In the genomic region with DNA sequence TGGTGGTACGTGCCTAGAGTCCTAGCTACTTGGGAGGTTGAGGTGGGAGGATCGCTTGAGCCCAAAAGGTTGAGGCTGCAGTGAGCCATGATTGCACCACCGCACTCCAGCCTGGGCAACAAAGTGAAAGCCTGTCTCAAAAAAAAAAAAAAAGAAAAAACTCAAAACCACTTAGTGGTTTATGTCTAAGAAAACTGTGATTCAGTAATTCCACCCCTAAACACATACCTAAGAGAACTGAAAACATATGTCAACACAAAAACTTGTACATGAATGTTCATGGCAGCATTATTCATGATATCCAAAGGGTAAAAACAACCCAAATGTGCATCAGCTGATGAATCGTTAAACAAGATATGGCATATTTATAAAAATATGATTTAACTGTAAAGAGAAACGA, we compare ENCODE assay signal across 19 cellular contexts. TPM values are rescaled to one million over a fixed set of nuclear protein-coding genes. Genes with fewer than 3 reads are reported as not detected.
DNase-seq lines count a peak whose midpoint lies in the region; ATAC-seq and TF ChIP-seq lines count a peak whose summit lies in the region.
"Had no signal": no experiment of that assay in that cellular context is flagged by ENCODE, and none has a peak within 500 bp of the region (broad histone marks: within the 10 kb centered on the region; RNA-seq: fewer than 3 reads in every experiment).

No MANE protein-coding gene starts in this region.

- CTCF ChIA-PET in activated CD4-positive, alpha-beta T cell treated with anti-CD3 and anti-CD28 coated beads for 36 hours (lab: Charles Lee) = interaction anchor here (1.0 kb wide), 1 partner anchor 127 kb away, joined by 3 read pairs; no protein-coding TSS in a partner anchor
- CTCF ChIA-PET in activated CD4-positive, alpha-beta T cell treated with anti-CD3 and anti-CD28 coated beads, Interleukin-2, amount 10 ng/mL, durations not matched to agents 7 days and 5 days (lab: Charles Lee) = no interaction called here

- no peak for TF ChIP-seq CTCF in AG09309 (IDR thresholded peaks at IDR 0.05; ENCODE audit: control insufficient read depth, insufficient read depth, low read depth, low read length, missing control alignments)
- TF ChIP-seq CTCF in fibroblast of mammary gland (conservative IDR thresholded peaks at IDR 0.05; ENCODE audit: control insufficient read depth, insufficient read depth, low read depth, low read length) = no peak

- intact Hi-C loops in activated CD4-positive, alpha-beta T cell treated with anti-CD3 and anti-CD28 coated beads for 36 hours (cut with DNase I, micrococcal nuclease) = no loop called here
- intact Hi-C loops in activated T-helper 1 cell treated with anti-CD3 and anti-CD28 coated beads, Interleukin-12 subunit alpha, Interleukin-12 subunit beta, Interleukin-2, Interleukin-4 antibody, amounts not matched to agents 30 ng/mL and 10 ng/mL and 1 ng/mL, durations not matched to agents 14 hours and 24 hours and 36 hours (cut with micrococcal nuclease) = loop anchor here (2.0 kb wide), 1 partner anchor 13 kb away; a partner anchor contains a TSS

- H3K4me3 Mint-ChIP-seq in activated CD4-positive, alpha-beta T cell treated with anti-CD3 and anti-CD28 coated beads for 36 hours = no peak overlapping the region
- H3K4me3 Mint-ChIP-seq in activated CD4-positive, alpha-beta T cell treated with anti-CD3 and anti-CD28 coated beads, Interleukin-2, amount 10 ng/mL, durations not matched to agents 7 days and 5 days = no peak overlapping the region
- H3K4me3 Mint-ChIP-seq in activated T-helper 1 cell treated with anti-CD3 and anti-CD28 coated beads, Interleukin-12 subunit alpha, Interleukin-12 subunit beta, Interleukin-2, Interleukin-4 antibody, amounts not matched to agents 30 ng/mL and 10 ng/mL and 1 ng/mL, durations not matched to agents 14 hours and 24 hours and 36 hours = no peak overlapping the region
- H3K4me3 Mint-ChIP-seq: CD4-positive, alpha-beta T cell had no signal

- no peaks in the 10 kb centered on the region for H3K9me3 Mint-ChIP-seq in activated CD4-positive, alpha-beta T cell treated with anti-CD3 and anti-CD28 coated beads for 36 hours (ENCODE audit: low read depth)
- H3K9me3 Mint-ChIP-seq in activated CD4-positive, alpha-beta T cell treated with anti-CD3 and anti-CD28 coated beads, Interleukin-2, amount 10 ng/mL, durations not matched to agents 7 days and 5 days = no peaks in the 10 kb centered on the region
- no peaks in the 10 kb centered on the region for H3K9me3 Mint-ChIP-seq in activated T-helper 1 cell treated with anti-CD3 and anti-CD28 coated beads, Interleukin-12 subunit alpha, Interleukin-12 subunit beta, Interleukin-2, Interleukin-4 antibody, amounts not matched to agents 30 ng/mL and 10 ng/mL and 1 ng/mL, durations not matched to agents 14 hours and 24 hours and 36 hours
- H3K9me3 Mint-ChIP-seq: CD4-positive, alpha-beta T cell had no signal

- H3K27me3 Mint-ChIP-seq in activated CD4-positive, alpha-beta T cell treated with anti-CD3 and anti-CD28 coated beads for 36 hours = no peaks in the 10 kb centered on the region
- no peaks in the 10 kb centered on the region for H3K27me3 Mint-ChIP-seq in activated CD4-positive, alpha-beta T cell treated with anti-CD3 and anti-CD28 coated beads, Interleukin-2, amount 10 ng/mL, durations not matched to agents 7 days and 5 days
- no peaks in the 10 kb centered on the region for H3K27me3 Mint-ChIP-seq in activated T-helper 1 cell treated with anti-CD3 and anti-CD28 coated beads, Interleukin-12 subunit alpha, Interleukin-12 subunit beta, Interleukin-2, Interleukin-4 antibody, amounts not matched to agents 30 ng/mL and 10 ng/mL and 1 ng/mL, durations not matched to agents 14 hours and 24 hours and 36 hours (ENCODE audit: insufficient read depth)
- H3K27me3 Mint-ChIP-seq: CD4-positive, alpha-beta T cell had no signal

- H3K27ac Mint-ChIP-seq in activated CD4-positive, alpha-beta T cell treated with anti-CD3 and anti-CD28 coated beads for 36 hours = no peak overlapping the region
- H3K27ac Mint-ChIP-seq in activated CD4-positive, alpha-beta T cell treated with anti-CD3 and anti-CD28 coated beads, Interleukin-2, amount 10 ng/mL, durations not matched to agents 7 days and 5 days = no peak overlapping the region
- peak overlapping the region; percentile 55 for H3K27ac Mint-ChIP-seq in activated T-helper 1 cell treated with anti-CD3 and anti-CD28 coated beads, Interleukin-12 subunit alpha, Interleukin-12 subunit beta, Interleukin-2, Interleukin-4 antibody, amounts not matched to agents 30 ng/mL and 10 ng/mL and 1 ng/mL, durations not matched to agents 14 hours and 24 hours and 36 hours
- H3K27ac Mint-ChIP-seq: CD4-positive, alpha-beta T cell had no signal

- H3K36me3 Mint-ChIP-seq in activated CD4-positive, alpha-beta T cell treated with anti-CD3 and anti-CD28 coated beads for 36 hours (ENCODE audit: low read depth) = peaks cover 38% of the 10 kb centered on the region
- peaks cover 35% of the 10 kb centered on the region for H3K36me3 Mint-ChIP-seq in activated CD4-positive, alpha-beta T cell treated with anti-CD3 and anti-CD28 coated beads, Interleukin-2, amount 10 ng/mL, durations not matched to agents 7 days and 5 days (ENCODE audit: low read depth)
- H3K36me3 Mint-ChIP-seq in activated T-helper 1 cell treated with anti-CD3 and anti-CD28 coated beads, Interleukin-12 subunit alpha, Interleukin-12 subunit beta, Interleukin-2, Interleukin-4 antibody, amounts not matched to agents 30 ng/mL and 10 ng/mL and 1 ng/mL, durations not matched to agents 14 hours and 24 hours and 36 hours (ENCODE audit: low read depth) = peaks cover 35% of the 10 kb centered on the region

- POLR2A ChIA-PET in activated CD4-positive, alpha-beta T cell treated with anti-CD3 and anti-CD28 coated beads for 36 hours (lab: Charles Lee) = no interaction called here
- POLR2A ChIA-PET in activated CD4-positive, alpha-beta T cell treated with anti-CD3 and anti-CD28 coated beads, Interleukin-2, amount 10 ng/mL, durations not matched to agents 7 days and 5 days (lab: Charles Lee) = no interaction called here

- H3K4me3 ChIP-seq in AG09309 (ENCODE audit: control insufficient read depth, low read depth, low read length) = no peak overlapping the region
- H3K4me3 ChIP-seq in fibroblast of mammary gland (ENCODE audit: control insufficient read depth, low read depth, low read length) = no peak overlapping the region
- H3K4me3 ChIP-seq: HAP-1, K562 had no signal

- ATAC-seq in activated CD4-positive, alpha-beta T cell treated with anti-CD3 and anti-CD28 coated beads for 36 hours = no peak
- ATAC-seq in HG03039 (IDR thresholded peaks at IDR 0.05; ENCODE audit: unreplicated experiment) = no peak
- no peak for ATAC-seq in GM18867 (IDR thresholded peaks at IDR 0.05; ENCODE audit: unreplicated experiment)
- no peak for ATAC-seq in HG03439 (IDR thresholded peaks at IDR 0.05; ENCODE audit: unreplicated experiment)
- ATAC-seq: K562, Right ventricle myocardium inferior had no signal

- DNase-seq in activated CD4-positive, alpha-beta T cell treated with anti-CD3 and anti-CD28 coated beads for 36 hours = peak; percentile 10
- no peak for DNase-seq in activated CD4-positive, alpha-beta T cell treated with anti-CD3 and anti-CD28 coated beads, Interleukin-2, amount 10 ng/mL, durations not matched to agents 7 days and 5 days
- DNase-seq in AG09309 (ENCODE audit: low read depth) = peak; percentile 61
- no peak for DNase-seq in activated T-helper 1 cell treated with anti-CD3 and anti-CD28 coated beads, Interleukin-12 subunit alpha, Interleukin-12 subunit beta, Interleukin-2, Interleukin-4 antibody, amounts not matched to agents 30 ng/mL and 10 ng/mL and 1 ng/mL, durations not matched to agents 14 hours and 24 hours and 36 hours (ENCODE audit: low spot score)
- peak; percentile 43 for DNase-seq in fibroblast of mammary gland (ENCODE audit: low read depth)
- DNase-seq: 8988T; BE2C; Caco-2; CD4-positive, alpha-beta T cell; GDM1; NCI-H1694 treated with DMSO at 0.1 percent for 48 hours; NCI-H510A; NCI-H774 had no signal

- peaks cover 4% of the 10 kb centered on the region for H3K4me1 Mint-ChIP-seq in activated CD4-positive, alpha-beta T cell treated with anti-CD3 and anti-CD28 coated beads for 36 hours
- H3K4me1 Mint-ChIP-seq in activated CD4-positive, alpha-beta T cell treated with anti-CD3 and anti-CD28 coated beads, Interleukin-2, amount 10 ng/mL, durations not matched to agents 7 days and 5 days = peaks cover 6% of the 10 kb centered on the region
- peaks cover 7% of the 10 kb centered on the region for H3K4me1 Mint-ChIP-seq in activated T-helper 1 cell treated with anti-CD3 and anti-CD28 coated beads, Interleukin-12 subunit alpha, Interleukin-12 subunit beta, Interleukin-2, Interleukin-4 antibody, amounts not matched to agents 30 ng/mL and 10 ng/mL and 1 ng/mL, durations not matched to agents 14 hours and 24 hours and 36 hours (ENCODE audit: low read depth)

RNA-seq across cellular contexts. Expression of a gene that starts 14.3 kb away (rescaled TPM):
- 10 to 100 TPM; 74.1 to 79.1 TPM for total RNA-seq in activated CD4-positive, alpha-beta T cell treated with anti-CD3 and anti-CD28 coated beads for 36 hours
- total RNA-seq in activated CD4-positive, alpha-beta T cell treated with anti-CD3 and anti-CD28 coated beads, Interleukin-2, amount 10 ng/mL, durations not matched to agents 7 days and 5 days = 10 to 100 TPM; 59.0 to 65.5 TPM
- total RNA-seq in activated T-helper 1 cell treated with anti-CD3 and anti-CD28 coated beads, Interleukin-12 subunit alpha, Interleukin-12 subunit beta, Interleukin-2, Interleukin-4 antibody, amounts not matched to agents 30 ng/mL and 10 ng/mL and 1 ng/mL, durations not matched to agents 14 hours and 24 hours and 36 hours = 70.2 and 73.3 TPM in 2 replicates

RNA-seq across cellular contexts. Expression of a gene that starts 54.0 kb away (rescaled TPM):
- 10 to 100 TPM; 19.0 to 19.9 TPM for total RNA-seq in activated CD4-positive, alpha-beta T cell treated with anti-CD3 and anti-CD28 coated beads for 36 hours
- 10 to 100 TPM; 13.7 to 15.9 TPM for total RNA-seq in activated CD4-positive, alpha-beta T cell treated with anti-CD3 and anti-CD28 coated beads, Interleukin-2, amount 10 ng/mL, durations not matched to agents 7 days and 5 days
- total RNA-seq in activated T-helper 1 cell treated with anti-CD3 and anti-CD28 coated beads, Interleukin-12 subunit alpha, Interleukin-12 subunit beta, Interleukin-2, Interleukin-4 antibody, amounts not matched to agents 30 ng/mL and 10 ng/mL and 1 ng/mL, durations not matched to agents 14 hours and 24 hours and 36 hours = 18.8 and 21.1 TPM in 2 replicates

Comparison
In these comparisons a context has a peak if more than half of its experiments do, and no peak if none do; other contexts are left out.
1. DNase-seq: peak in activated CD4-positive, alpha-beta T cell treated with anti-CD3 and anti-CD28 coated beads for 36 hours (single experiment), AG09309 (single experiment) and fibroblast of mammary gland (single experiment); none in activated CD4-positive, alpha-beta T cell treated with anti-CD3 and anti-CD28 coated beads, Interleukin-2, amount 10 ng/mL, durations not matched to agents 7 days and 5 days (single experiment) and activated T-helper 1 cell treated with anti-CD3 and anti-CD28 coated beads, Interleukin-12 subunit alpha, Interleukin-12 subunit beta, Interleukin-2, Interleukin-4 antibody, amounts not matched to agents 30 ng/mL and 10 ng/mL and 1 ng/mL, durations not matched to agents 14 hours and 24 hours and 36 hours (single experiment).